32 cellular contexts compared by ENCODE assay signal in the genomic region with DNA sequence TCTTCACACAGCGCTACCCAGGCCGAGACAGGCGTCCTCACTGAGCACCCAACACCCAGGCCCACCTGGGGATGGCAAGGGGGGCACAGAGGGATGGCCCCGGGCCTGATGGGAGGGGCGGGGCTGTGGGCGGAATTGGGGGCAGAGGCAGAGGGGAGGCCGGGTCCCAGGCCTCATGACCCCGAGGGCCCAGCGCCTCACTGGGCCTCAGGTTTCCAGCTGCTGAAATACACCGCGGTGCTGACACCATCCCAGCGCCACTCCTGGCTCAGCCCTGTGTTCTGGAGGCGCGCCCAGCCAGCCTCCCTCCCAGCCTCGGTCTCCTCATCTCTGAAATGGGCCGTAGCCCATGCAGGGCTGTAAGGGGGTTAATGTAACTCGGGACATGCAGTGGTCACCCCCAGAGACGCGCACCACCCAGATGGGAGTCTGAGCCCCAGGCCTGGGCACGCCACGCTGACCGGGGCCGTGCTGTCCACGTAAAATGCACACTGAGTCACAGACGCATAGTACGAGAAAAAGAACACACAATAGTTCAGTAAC.
"Had no signal": no experiment of that assay in that cellular context is flagged by ENCODE, and none has a peak within 500 bp of the region (broad histone marks: within the 10 kb centered on the region; RNA-seq: fewer than 3 reads in every experiment).

No MANE protein-coding gene starts in this region.

- H3K9me3 ChIP-seq: MG63, Peyer's patch had no signal

- H3K36me3 ChIP-seq: brain microvascular endothelial cell, MG63, Peyer's patch, WERI-Rb-1 had no signal

- H3K27ac ChIP-seq: brain microvascular endothelial cell, Peyer's patch, RWPE1, WERI-Rb-1 had no signal

- H3K4me1 ChIP-seq: Peyer's patch had no signal

- DNase-seq: activated CD4-positive, alpha-beta T cell treated with anti-CD3 and anti-CD28 coated beads, Interleukin-2, amount 10 ng/mL, durations not matched to agents 24 days and 14 days; activated CD4-positive, alpha-beta T cell treated with anti-CD3 and anti-CD28 coated beads, Interleukin-2, amount 50 U/mL, for 4 hours; activated CD4-positive, CD25-positive, alpha-beta regulatory T cell; activated CD8-positive, alpha-beta T cell treated with anti-CD3 and anti-CD28 coated beads for 36 hours; activated effector memory CD4-positive, alpha-beta T cell treated with anti-CD3 and anti-CD28 coated beads, Interleukin-2, amount 50 U/mL, for 16 hours; activated naive CD4-positive, alpha-beta T cell; activated naive CD4-positive, alpha-beta T cell treated with anti-CD3 and anti-CD28 coated beads, Interleukin-2, amount 50 U/mL, for 16 hours; activated naive CD8-positive, alpha-beta T cell treated with anti-CD3 and anti-CD28 coated beads for 36 hours; activated T-cell treated with anti-CD3 and anti-CD28 coated beads, Interleukin-2, amount 50 U/mL, for 1 hour; activated T-cell treated with anti-CD3 and anti-CD28 coated beads, Interleukin-2, amount 50 U/mL, for 72 hours; amniotic stem cell; aorta; brain microvascular endothelial cell; Kasumi-1; KG1; MG63; NCI-H1048; NCI-H1105 treated with DMSO at 0.1 percent for 48 hours; NCI-H1436 treated with DMSO at 0.1 percent for 48 hours; NCI-H1694 treated with DMSO at 0.1 percent for 48 hours; NCI-H2029; NCI-H345; NCI-H524 treated with DMSO at 0.1 percent for 48 hours; PC-3; SW 1271; T-helper 1 cell; T1000 had no signal

- H3K27me3 ChIP-seq: brain microvascular endothelial cell, MG63, Peyer's patch had no signal

- H3K4me3 ChIP-seq: MG63, Peyer's patch had no signal

- ATAC-seq: activated CD8-positive, alpha-beta T cell treated with anti-CD3 and anti-CD28 coated beads for 36 hours; activated T-cell treated with anti-CD3 and anti-CD28 coated beads, Interleukin-2, amount 50 U/mL, for 72 hours; activated T-helper 17 cell treated with anti-CD3 and anti-CD28 coated beads, Interleukin-2, amount 50 U/mL, for 72 hours; PC-3; Right ventricle myocardium inferior had no signal
